ENCODE assay signal across 1 cellular context in the genomic region with DNA sequence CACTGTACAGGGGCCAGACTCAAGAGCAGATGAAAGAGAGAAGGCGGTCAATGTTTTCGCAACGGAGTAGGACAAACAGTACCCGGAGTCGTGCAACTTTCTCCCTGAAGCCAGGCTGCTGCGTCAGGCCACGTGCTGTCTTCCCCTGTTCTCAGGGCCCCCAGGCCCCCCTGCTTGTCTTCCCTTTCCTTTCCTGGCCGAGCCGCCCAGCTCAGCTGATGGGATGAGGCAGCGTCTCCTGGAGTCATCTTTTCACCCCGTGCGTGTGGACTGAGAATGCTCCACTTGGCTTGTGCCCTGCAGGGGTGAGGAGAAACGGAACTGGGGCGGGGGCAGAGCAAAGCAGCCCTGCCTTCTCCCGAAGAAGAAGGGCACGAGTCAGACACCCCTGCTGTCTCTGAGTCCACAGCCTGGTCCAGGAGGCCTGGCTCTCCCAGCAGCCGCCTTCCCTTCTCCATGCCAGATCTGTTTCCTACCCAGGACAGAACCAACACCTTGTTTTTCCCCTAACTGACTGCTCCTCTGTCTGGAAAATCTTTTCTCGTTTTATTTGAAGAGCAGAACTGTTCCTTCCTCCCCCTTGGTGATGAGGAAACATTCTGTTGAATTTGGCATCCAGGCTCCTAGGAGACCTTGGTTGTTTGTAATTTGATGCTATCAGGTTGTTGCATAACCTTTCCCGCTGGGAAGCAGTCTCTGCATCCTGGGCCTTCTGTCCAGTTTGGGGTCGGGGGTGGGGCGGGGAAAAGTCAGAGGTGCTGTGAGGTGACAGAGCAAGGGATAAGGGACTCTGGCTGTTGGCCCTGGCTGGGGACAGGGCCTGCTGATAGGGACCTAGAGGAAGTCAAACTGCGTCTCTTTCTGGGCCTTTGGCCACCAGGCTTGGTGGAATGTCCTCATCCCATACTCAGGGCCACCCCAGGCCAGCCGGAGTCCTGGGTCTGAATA.
TF ChIP-seq lines count a peak whose summit lies in the region.

No MANE protein-coding gene starts in this region.

TF ChIP-seq in HepG2, 621 proteins besides CTCF, POLR2A, EP300 and RAD21 (continued from another document and continues in another):
- TF ChIP-seq, protein P1, sequence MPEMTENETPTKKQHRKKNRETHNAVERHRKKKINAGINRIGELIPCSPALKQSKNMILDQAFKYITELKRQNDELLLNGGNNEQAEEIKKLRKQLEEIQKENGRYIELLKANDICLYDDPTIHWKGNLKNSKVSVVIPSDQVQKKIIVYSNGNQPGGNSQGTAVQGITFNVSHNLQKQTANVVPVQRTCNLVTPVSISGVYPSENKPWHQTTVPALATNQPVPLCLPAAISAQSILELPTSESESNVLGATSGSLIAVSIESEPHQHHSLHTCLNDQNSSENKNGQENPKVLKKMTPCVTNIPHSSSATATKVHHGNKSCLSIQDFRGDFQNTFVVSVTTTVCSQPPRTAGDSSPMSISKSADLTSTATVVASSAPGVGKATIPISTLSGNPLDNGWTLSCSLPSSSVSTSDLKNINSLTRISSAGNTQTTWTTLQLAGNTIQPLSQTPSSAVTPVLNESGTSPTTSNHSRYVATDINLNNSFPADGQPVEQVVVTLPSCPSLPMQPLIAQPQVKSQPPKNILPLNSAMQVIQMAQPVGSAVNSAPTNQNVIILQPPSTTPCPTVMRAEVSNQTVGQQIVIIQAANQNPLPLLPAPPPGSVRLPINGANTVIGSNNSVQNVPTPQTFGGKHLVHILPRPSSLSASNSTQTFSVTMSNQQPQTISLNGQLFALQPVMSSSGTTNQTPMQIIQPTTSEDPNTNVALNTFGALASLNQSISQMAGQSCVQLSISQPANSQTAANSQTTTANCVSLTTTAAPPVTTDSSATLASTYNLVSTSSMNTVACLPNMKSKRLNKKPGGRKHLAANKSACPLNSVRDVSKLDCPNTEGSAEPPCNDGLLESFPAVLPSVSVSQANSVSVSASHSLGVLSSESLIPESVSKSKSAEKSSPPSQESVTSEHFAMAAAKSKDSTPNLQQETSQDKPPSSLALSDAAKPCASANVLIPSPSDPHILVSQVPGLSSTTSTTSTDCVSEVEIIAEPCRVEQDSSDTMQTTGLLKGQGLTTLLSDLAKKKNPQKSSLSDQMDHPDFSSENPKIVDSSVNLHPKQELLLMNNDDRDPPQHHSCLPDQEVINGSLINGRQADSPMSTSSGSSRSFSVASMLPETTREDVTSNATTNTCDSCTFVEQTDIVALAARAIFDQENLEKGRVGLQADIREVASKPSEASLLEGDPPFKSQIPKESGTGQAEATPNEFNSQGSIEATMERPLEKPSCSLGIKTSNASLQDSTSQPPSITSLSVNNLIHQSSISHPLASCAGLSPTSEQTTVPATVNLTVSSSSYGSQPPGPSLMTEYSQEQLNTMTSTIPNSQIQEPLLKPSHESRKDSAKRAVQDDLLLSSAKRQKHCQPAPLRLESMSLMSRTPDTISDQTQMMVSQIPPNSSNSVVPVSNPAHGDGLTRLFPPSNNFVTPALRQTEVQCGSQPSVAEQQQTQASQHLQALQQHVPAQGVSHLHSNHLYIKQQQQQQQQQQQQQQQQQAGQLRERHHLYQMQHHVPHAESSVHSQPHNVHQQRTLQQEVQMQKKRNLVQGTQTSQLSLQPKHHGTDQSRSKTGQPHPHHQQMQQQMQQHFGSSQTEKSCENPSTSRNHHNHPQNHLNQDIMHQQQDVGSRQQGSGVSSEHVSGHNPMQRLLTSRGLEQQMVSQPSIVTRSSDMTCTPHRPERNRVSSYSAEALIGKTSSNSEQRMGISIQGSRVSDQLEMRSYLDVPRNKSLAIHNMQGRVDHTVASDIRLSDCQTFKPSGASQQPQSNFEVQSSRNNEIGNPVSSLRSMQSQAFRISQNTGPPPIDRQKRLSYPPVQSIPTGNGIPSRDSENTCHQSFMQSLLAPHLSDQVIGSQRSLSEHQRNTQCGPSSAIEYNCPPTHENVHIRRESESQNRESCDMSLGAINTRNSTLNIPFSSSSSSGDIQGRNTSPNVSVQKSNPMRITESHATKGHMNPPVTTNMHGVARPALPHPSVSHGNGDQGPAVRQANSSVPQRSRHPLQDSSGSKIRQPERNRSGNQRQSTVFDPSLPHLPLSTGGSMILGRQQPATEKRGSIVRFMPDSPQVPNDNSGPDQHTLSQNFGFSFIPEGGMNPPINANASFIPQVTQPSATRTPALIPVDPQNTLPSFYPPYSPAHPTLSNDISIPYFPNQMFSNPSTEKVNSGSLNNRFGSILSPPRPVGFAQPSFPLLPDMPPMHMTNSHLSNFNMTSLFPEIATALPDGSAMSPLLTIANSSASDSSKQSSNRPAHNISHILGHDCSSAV (CRISPR knock-in tag; IDR thresholded peaks at IDR 0.05; ENCODE audit: borderline replicate concordance): no peak
- no peak for TF ChIP-seq RORA (CRISPR knock-in tag; IDR thresholded peaks at IDR 0.05)
- peak; percentile 81; the same call in 1 of the 2 replicates for TF ChIP-seq ZNF234 (CRISPR knock-in tag; conservative IDR thresholded peaks at IDR 0.05)
- TF ChIP-seq ZNF33B (CRISPR knock-in tag; IDR thresholded peaks at IDR 0.05): no peak
- TF ChIP-seq FOXK1 (CRISPR knock-in tag; IDR thresholded peaks at IDR 0.05; ENCODE audit: borderline replicate concordance, low read depth): peak; percentile 85; the same call in 1 of the 2 replicates
- no peak for TF ChIP-seq NFRKB (IDR thresholded peaks at IDR 0.05)
- TF ChIP-seq ZFP41 (CRISPR knock-in tag; IDR thresholded peaks at IDR 0.05; ENCODE audit: borderline replicate concordance): no peak; the same call in 1 of the 2 replicates
- TF ChIP-seq, protein P2, sequence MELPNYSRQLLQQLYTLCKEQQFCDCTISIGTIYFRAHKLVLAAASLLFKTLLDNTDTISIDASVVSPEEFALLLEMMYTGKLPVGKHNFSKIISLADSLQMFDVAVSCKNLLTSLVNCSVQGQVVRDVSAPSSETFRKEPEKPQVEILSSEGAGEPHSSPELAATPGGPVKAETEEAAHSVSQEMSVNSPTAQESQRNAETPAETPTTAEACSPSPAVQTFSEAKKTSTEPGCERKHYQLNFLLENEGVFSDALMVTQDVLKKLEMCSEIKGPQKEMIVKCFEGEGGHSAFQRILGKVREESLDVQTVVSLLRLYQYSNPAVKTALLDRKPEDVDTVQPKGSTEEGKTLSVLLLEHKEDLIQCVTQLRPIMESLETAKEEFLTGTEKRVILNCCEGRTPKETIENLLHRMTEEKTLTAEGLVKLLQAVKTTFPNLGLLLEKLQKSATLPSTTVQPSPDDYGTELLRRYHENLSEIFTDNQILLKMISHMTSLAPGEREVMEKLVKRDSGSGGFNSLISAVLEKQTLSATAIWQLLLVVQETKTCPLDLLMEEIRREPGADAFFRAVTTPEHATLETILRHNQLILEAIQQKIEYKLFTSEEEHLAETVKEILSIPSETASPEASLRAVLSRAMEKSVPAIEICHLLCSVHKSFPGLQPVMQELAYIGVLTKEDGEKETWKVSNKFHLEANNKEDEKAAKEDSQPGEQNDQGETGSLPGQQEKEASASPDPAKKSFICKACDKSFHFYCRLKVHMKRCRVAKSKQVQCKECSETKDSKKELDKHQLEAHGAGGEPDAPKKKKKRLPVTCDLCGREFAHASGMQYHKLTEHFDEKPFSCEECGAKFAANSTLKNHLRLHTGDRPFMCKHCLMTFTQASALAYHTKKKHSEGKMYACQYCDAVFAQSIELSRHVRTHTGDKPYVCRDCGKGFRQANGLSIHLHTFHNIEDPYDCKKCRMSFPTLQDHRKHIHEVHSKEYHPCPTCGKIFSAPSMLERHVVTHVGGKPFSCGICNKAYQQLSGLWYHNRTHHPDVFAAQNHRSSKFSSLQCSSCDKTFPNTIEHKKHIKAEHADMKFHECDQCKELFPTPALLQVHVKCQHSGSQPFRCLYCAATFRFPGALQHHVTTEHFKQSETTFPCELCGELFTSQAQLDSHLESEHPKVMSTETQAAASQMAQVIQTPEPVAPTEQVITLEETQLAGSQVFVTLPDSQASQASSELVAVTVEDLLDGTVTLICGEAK (IDR thresholded peaks at IDR 0.05): no peak
- TF ChIP-seq, protein P2 (CRISPR knock-in tag; IDR thresholded peaks at IDR 0.05): peak; percentile 87
- TF ChIP-seq HDAC2 (CRISPR knock-in tag; IDR thresholded peaks at IDR 0.05): peak; percentile 82
- TF ChIP-seq ZSCAN25 (CRISPR knock-in tag; IDR thresholded peaks at IDR 0.05): peak; percentile 100
- TF ChIP-seq, protein P3, sequence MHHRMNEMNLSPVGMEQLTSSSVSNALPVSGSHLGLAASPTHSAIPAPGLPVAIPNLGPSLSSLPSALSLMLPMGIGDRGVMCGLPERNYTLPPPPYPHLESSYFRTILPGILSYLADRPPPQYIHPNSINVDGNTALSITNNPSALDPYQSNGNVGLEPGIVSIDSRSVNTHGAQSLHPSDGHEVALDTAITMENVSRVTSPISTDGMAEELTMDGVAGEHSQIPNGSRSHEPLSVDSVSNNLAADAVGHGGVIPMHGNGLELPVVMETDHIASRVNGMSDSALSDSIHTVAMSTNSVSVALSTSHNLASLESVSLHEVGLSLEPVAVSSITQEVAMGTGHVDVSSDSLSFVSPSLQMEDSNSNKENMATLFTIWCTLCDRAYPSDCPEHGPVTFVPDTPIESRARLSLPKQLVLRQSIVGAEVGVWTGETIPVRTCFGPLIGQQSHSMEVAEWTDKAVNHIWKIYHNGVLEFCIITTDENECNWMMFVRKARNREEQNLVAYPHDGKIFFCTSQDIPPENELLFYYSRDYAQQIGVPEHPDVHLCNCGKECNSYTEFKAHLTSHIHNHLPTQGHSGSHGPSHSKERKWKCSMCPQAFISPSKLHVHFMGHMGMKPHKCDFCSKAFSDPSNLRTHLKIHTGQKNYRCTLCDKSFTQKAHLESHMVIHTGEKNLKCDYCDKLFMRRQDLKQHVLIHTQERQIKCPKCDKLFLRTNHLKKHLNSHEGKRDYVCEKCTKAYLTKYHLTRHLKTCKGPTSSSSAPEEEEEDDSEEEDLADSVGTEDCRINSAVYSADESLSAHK (CRISPR knock-in tag; IDR thresholded peaks at IDR 0.05; ENCODE audit: borderline replicate concordance): peak; percentile 73; the same call in 1 of the 2 replicates
- peak; percentile 87 for TF ChIP-seq ZNF564 (CRISPR knock-in tag; IDR thresholded peaks at IDR 0.05)
- TF ChIP-seq, protein P4, sequence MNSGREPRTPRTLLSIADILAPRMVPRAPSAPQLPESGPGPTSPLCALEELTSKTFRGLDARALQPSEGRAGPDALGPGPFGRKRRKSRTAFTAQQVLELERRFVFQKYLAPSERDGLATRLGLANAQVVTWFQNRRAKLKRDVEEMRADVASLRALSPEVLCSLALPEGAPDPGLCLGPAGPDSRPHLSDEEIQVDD (CRISPR knock-in tag; IDR thresholded peaks at IDR 0.05; ENCODE audit: borderline replicate concordance): 0 out of 2 replicates have a peak, but pooled peaks have one; percentile 34
- TF ChIP-seq, protein P5, sequence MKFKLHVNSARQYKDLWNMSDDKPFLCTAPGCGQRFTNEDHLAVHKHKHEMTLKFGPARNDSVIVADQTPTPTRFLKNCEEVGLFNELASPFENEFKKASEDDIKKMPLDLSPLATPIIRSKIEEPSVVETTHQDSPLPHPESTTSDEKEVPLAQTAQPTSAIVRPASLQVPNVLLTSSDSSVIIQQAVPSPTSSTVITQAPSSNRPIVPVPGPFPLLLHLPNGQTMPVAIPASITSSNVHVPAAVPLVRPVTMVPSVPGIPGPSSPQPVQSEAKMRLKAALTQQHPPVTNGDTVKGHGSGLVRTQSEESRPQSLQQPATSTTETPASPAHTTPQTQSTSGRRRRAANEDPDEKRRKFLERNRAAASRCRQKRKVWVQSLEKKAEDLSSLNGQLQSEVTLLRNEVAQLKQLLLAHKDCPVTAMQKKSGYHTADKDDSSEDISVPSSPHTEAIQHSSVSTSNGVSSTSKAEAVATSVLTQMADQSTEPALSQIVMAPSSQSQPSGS (CRISPR knock-in tag; IDR thresholded peaks at IDR 0.05): peak; percentile 86
- TF ChIP-seq JUNB (CRISPR knock-in tag; IDR thresholded peaks at IDR 0.05; ENCODE audit: borderline replicate concordance): peak; percentile 31; the same call in 1 of the 2 replicates
- no peak; the same call in 1 of the 2 replicates for TF ChIP-seq ZSCAN20 (CRISPR knock-in tag; IDR thresholded peaks at IDR 0.05; ENCODE audit: borderline replicate concordance)
- peak; percentile 1; the same call in 1 of the 2 replicates for TF ChIP-seq TOPORS (CRISPR knock-in tag; IDR thresholded peaks at IDR 0.05)
- no peak for TF ChIP-seq NONO (IDR thresholded peaks at IDR 0.05)
- peak; percentile 89; the same call in 1 of the 2 replicates for TF ChIP-seq NONO (CRISPR knock-in tag; conservative IDR thresholded peaks at IDR 0.05)
- TF ChIP-seq SKI (IDR thresholded peaks at IDR 0.05; ENCODE audit: partially characterized antibody): peak; percentile 84
- TF ChIP-seq ZNF777 (CRISPR knock-in tag; IDR thresholded peaks at IDR 0.05): no peak; the same call in 1 of the 2 replicates
- peak; percentile 88 for TF ChIP-seq ZNF746 (CRISPR knock-in tag; IDR thresholded peaks at IDR 0.05)
- TF ChIP-seq CREB3 (CRISPR knock-in tag; IDR thresholded peaks at IDR 0.05): 0 out of 2 replicates have a peak, but pooled peaks have one; percentile 59
- TF ChIP-seq MIXL1 (CRISPR knock-in tag; IDR thresholded peaks at IDR 0.05): no peak; the same call in none of the 2 replicates
- peak; percentile 77; the same call in 1 of the 2 replicates for TF ChIP-seq ZNF547 (CRISPR knock-in tag; IDR thresholded peaks at IDR 0.05)
- peak; percentile 96 for TF ChIP-seq NFE2L1 (CRISPR knock-in tag; IDR thresholded peaks at IDR 0.05; ENCODE audit: borderline replicate concordance)
- peak; percentile 28; the same call in 1 of the 2 replicates for TF ChIP-seq ZNF569 (CRISPR knock-in tag; IDR thresholded peaks at IDR 0.05; ENCODE audit: borderline replicate concordance)
